Comparison of ENCODE assay signal across 14 cellular contexts in genomic region chr5:11385901-11386293, GRCh38.
DNase-seq lines count a peak whose midpoint lies in the region; ATAC-seq and TF ChIP-seq lines count a peak whose summit lies in the region.
"Had no signal": no experiment of that assay in that cellular context is flagged by ENCODE, and none has a peak within 500 bp of the region (broad histone marks: within the 10 kb centered on the region; RNA-seq: fewer than 3 reads in every experiment).

No MANE protein-coding gene starts in this region.

- peak overlapping the region; percentile 67 for H3K4me3 ChIP-seq in iPS-18a (ENCODE audit: low read length)
- peak overlapping the region in 1 of 3 donors; percentile 64 for H3K4me3 ChIP-seq in breast epithelium
- H3K4me3 ChIP-seq in right atrium auricular region = no peak overlapping the region
- no peak overlapping the region for H3K4me3 ChIP-seq in lower lobe of right lung

- H3K9me3 ChIP-seq in iPS-18a (ENCODE audit: control insufficient read depth, low read depth, low read length) (no peaks in the 10 kb centered on the region), breast epithelium (no peaks in the 10 kb centered on the region), right atrium auricular region (no peaks in the 10 kb centered on the region), lower lobe of right lung (no peaks in the 10 kb centered on the region)
- H3K9me3 ChIP-seq: transverse colon had no signal

- no peak for TF ChIP-seq CTCF in breast epithelium (IDR thresholded peaks at IDR 0.05)
- no peak for TF ChIP-seq CTCF in right atrium auricular region (IDR thresholded peaks at IDR 0.05)
- TF ChIP-seq CTCF in lower lobe of right lung (IDR thresholded peaks at IDR 0.05) = no peak

- in situ Hi-C loops in KBM-7 (cut with MboI; ENCODE audit: low pct_unique_long_range_greater_than_20kb, low sequenced_read_pairs) = no loop called here

- no peaks in the 10 kb centered on the region for H3K36me3 ChIP-seq in iPS-18a (ENCODE audit: control insufficient read depth, low read depth, low read length)
- H3K36me3 ChIP-seq in breast epithelium = no peaks in the 10 kb centered on the region
- H3K36me3 ChIP-seq in right atrium auricular region = no peaks in the 10 kb centered on the region
- H3K36me3 ChIP-seq in lower lobe of right lung = no peaks in the 10 kb centered on the region
- H3K36me3 ChIP-seq: brain microvascular endothelial cell, transverse colon had no signal

- ATAC-seq in sciatic nerve (peak; percentile 20), lower lobe of right lung (no peak)
- ATAC-seq: CD8-positive, alpha-beta T cell had no signal

- DNase-seq in NCI-H2171 (lab: John Stamatoyannopoulos, UW) (peak; percentile 53), anterior cingulate cortex (lab: John Stamatoyannopoulos, UW) (peak in 42 of 58 donors; percentile 3 to 93 (median 60)), sciatic nerve (ENCODE audit: low spot score) (no peak), breast epithelium (ENCODE audit: low spot score in 2 of 2) (no peak), right atrium auricular region (ENCODE audit: low spot score) (no peak), lower lobe of right lung (no peak), KBM-7 (no peak)
- DNase-seq: activated CD4-positive, alpha-beta T cell treated with anti-CD3 and anti-CD28 coated beads, Interleukin-2, amount 50 U/mL, for 1 hour; brain microvascular endothelial cell; CD8-positive, alpha-beta T cell; NCI-H2029 treated with DMSO at 0.1 percent for 48 hours; RPMI8226; transverse colon had no signal

- no peak for TF ChIP-seq POLR2A in breast epithelium (IDR thresholded peaks at IDR 0.05)

- peaks cover 55% of the 10 kb centered on the region for H3K27me3 ChIP-seq in iPS-18a (ENCODE audit: control insufficient read depth, insufficient read depth, low read length)
- peaks cover 0 to 4% of the 10 kb centered on the region in 2 donors for H3K27me3 ChIP-seq in breast epithelium
- no peaks in the 10 kb centered on the region for H3K27me3 ChIP-seq in right atrium auricular region
- peaks cover 29% of the 10 kb centered on the region for H3K27me3 ChIP-seq in lower lobe of right lung (ENCODE audit: low read depth)

- H3K27ac ChIP-seq in iPS-18a (ENCODE audit: low read length) (no peak overlapping the region), breast epithelium (no peak overlapping the region), right atrium auricular region (no peak overlapping the region), lower lobe of right lung (no peak overlapping the region)
- H3K27ac ChIP-seq: brain microvascular endothelial cell, transverse colon had no signal

- H3K4me1 ChIP-seq in iPS-18a (ENCODE audit: control insufficient read depth, low read depth, low read length) (peaks cover 21% of the 10 kb centered on the region), breast epithelium (no peaks in the 10 kb centered on the region), right atrium auricular region (peaks cover 0 to 4% of the 10 kb centered on the region in 2 donors), lower lobe of right lung (peaks cover 4% of the 10 kb centered on the region)

- no peak overlapping the region for H3K9ac ChIP-seq in iPS-18a (ENCODE audit: low read length)

- intact Hi-C loops in sciatic nerve (cut with DNase I) = no loop called here
- intact Hi-C loops in breast epithelium (cut with DNase I; ENCODE audit: low total_unique reads) = no loop called here
- intact Hi-C loops in lower lobe of right lung (cut with DNase I) = no loop called here

Comparison
In these comparisons a context has a peak if more than half of its experiments do, and no peak if none do; other contexts are left out.
1. DNase-seq: peak in NCI-H2171 (single experiment) and anterior cingulate cortex (42 of 58); none in sciatic nerve (single experiment), breast epithelium (0 of 2), right atrium auricular region (single experiment), lower lobe of right lung (single experiment) and KBM-7 (single experiment).